ENCODE assay signal across 15 cellular contexts in the genomic region with DNA sequence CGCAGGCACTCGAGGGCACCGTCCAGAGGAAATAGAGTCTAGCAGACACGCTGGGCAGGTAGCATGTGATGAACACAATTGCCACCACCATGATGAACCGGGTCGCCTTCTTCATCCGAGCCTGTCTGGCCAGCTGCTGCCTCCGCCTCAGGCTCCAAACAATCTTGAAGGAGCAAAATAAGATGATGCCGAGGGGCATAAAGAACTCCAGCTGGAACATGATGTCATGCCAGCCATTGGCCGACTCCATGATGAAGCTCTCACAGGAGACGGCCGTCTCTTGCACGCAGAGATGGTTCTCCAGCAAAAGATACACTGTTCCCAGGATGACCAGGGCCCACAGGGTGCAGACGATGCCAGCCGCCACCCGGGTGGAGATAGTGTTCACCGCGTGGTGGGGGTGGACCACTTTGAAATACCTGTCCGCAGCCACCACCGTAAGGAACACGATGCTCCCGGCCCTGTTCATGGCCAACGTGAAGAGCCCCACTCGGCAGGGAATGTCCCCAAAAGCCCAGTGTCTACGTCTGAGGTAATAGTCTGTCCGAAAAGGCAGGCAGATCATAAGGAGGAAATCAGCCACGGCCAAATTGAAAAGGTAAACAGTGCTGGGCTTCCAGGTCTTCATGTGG. TPM values are rescaled to one million over a fixed set of nuclear protein-coding genes. Genes with fewer than 3 reads are reported as not detected.
DNase-seq lines count a peak whose midpoint lies in the region; ATAC-seq and TF ChIP-seq lines count a peak whose summit lies in the region.
"Had no signal": no experiment of that assay in that cellular context is flagged by ENCODE, and none has a peak within 500 bp of the region (broad histone marks: within the 10 kb centered on the region; RNA-seq: fewer than 3 reads in every experiment).

No MANE protein-coding gene starts in this region.

- no peaks in the 10 kb centered on the region for H3K9me3 ChIP-seq in aorta (ENCODE audit: control insufficient read depth, low read length)
- H3K9me3 ChIP-seq: heart right ventricle had no signal

- H3K4me1 ChIP-seq in aorta (ENCODE audit: control insufficient read depth in 1 of 2, insufficient read depth in 2 of 2, low read length in 2 of 2) = no peaks in the 10 kb centered on the region

- H3K27me3 Mint-ChIP-seq in T-helper 1 cell treated with Interleukin-12 subunit alpha and Interleukin-12 subunit beta and Interleukin-4 antibody, amounts not matched to agents 30 μg/mL and 1 μg/mL, for 36 hours (ENCODE audit: low read depth) = no peaks in the 10 kb centered on the region
- no peaks in the 10 kb centered on the region for H3K27me3 Mint-ChIP-seq in activated naive CD8-positive, alpha-beta T cell treated with anti-CD3 and anti-CD28 coated beads, Interleukin-2, amount 50 U/mL, for 24 hours
- peaks cover 17% of the 10 kb centered on the region for H3K27me3 Mint-ChIP-seq in nephron progenitor cell (ENCODE audit: low read depth, poor library complexity)

- no peak for TF ChIP-seq CTCF in nephron progenitor cell (IDR thresholded peaks at IDR 0.05)

- peaks cover 5% of the 10 kb centered on the region for H3K36me3 Mint-ChIP-seq in T-helper 1 cell treated with Interleukin-12 subunit alpha and Interleukin-12 subunit beta and Interleukin-4 antibody, amounts not matched to agents 30 μg/mL and 1 μg/mL, for 36 hours (ENCODE audit: low read depth)
- H3K36me3 Mint-ChIP-seq in activated naive CD8-positive, alpha-beta T cell treated with anti-CD3 and anti-CD28 coated beads, Interleukin-2, amount 50 U/mL, for 24 hours (ENCODE audit: low read depth) = peaks cover 3% of the 10 kb centered on the region
- H3K36me3 Mint-ChIP-seq in nephron progenitor cell (ENCODE audit: low read depth) = no peaks in the 10 kb centered on the region

- no peaks in the 10 kb centered on the region for H3K36me3 ChIP-seq in aorta (ENCODE audit: control insufficient read depth in 1 of 2, insufficient read depth in 2 of 2, low read length in 1 of 2)
- H3K36me3 ChIP-seq: heart right ventricle had no signal

- no peak for ATAC-seq in activated naive CD8-positive, alpha-beta T cell treated with anti-CD3 and anti-CD28 coated beads, Interleukin-2, amount 50 U/mL, for 24 hours
- ATAC-seq in aorta (ENCODE audit: low FRiP score) (no peak), GM18868 (IDR thresholded peaks at IDR 0.05; ENCODE audit: unreplicated experiment) (no peak)
- ATAC-seq: esophagus mucosa had no signal

- H3K4me3 ChIP-seq in Jurkat, Clone E6-1 (ENCODE audit: low read length) = peak overlapping the region; percentile 22
- H3K4me3 ChIP-seq in aorta (ENCODE audit: low read length in 2 of 2) = no peak overlapping the region

- H3K4me1 Mint-ChIP-seq in T-helper 1 cell treated with Interleukin-12 subunit alpha and Interleukin-12 subunit beta and Interleukin-4 antibody, amounts not matched to agents 30 μg/mL and 1 μg/mL, for 36 hours (ENCODE audit: low read depth) = peaks cover 71% of the 10 kb centered on the region
- peaks cover 76% of the 10 kb centered on the region for H3K4me1 Mint-ChIP-seq in activated naive CD8-positive, alpha-beta T cell treated with anti-CD3 and anti-CD28 coated beads, Interleukin-2, amount 50 U/mL, for 24 hours
- peaks cover 35% of the 10 kb centered on the region for H3K4me1 Mint-ChIP-seq in nephron progenitor cell

- intact Hi-C loops in aorta (cut with DNase I) = no loop called here

- H3K27ac Mint-ChIP-seq in T-helper 1 cell treated with Interleukin-12 subunit alpha and Interleukin-12 subunit beta and Interleukin-4 antibody, amounts not matched to agents 30 μg/mL and 1 μg/mL, for 36 hours = peak overlapping the region; percentile 88
- H3K27ac Mint-ChIP-seq in activated naive CD8-positive, alpha-beta T cell treated with anti-CD3 and anti-CD28 coated beads, Interleukin-2, amount 50 U/mL, for 24 hours = peak overlapping the region; percentile 41
- peak overlapping the region; percentile 33 for H3K27ac Mint-ChIP-seq in nephron progenitor cell

- H3K4me3 Mint-ChIP-seq in T-helper 1 cell treated with Interleukin-12 subunit alpha and Interleukin-12 subunit beta and Interleukin-4 antibody, amounts not matched to agents 30 μg/mL and 1 μg/mL, for 36 hours = peak overlapping the region; percentile 73
- H3K4me3 Mint-ChIP-seq in activated naive CD8-positive, alpha-beta T cell treated with anti-CD3 and anti-CD28 coated beads, Interleukin-2, amount 50 U/mL, for 24 hours = peak overlapping the region; percentile 26
- H3K4me3 Mint-ChIP-seq in nephron progenitor cell = no peak overlapping the region

- no peaks in the 10 kb centered on the region for H3K27me3 ChIP-seq in aorta (ENCODE audit: control insufficient read depth in 1 of 2, insufficient read depth in 2 of 2, low read length in 1 of 2)

- 90 to 91% methylated on average over 27 of the region's 27 CpGs for WGBS in aorta, 2 donors

- H3K27ac ChIP-seq in aorta (ENCODE audit: low read depth in 1 of 2, low read length in 2 of 2) = no peak overlapping the region
- H3K27ac ChIP-seq: heart right ventricle had no signal

- H3K9me3 Mint-ChIP-seq in T-helper 1 cell treated with Interleukin-12 subunit alpha and Interleukin-12 subunit beta and Interleukin-4 antibody, amounts not matched to agents 30 μg/mL and 1 μg/mL, for 36 hours = no peaks in the 10 kb centered on the region
- H3K9me3 Mint-ChIP-seq in activated naive CD8-positive, alpha-beta T cell treated with anti-CD3 and anti-CD28 coated beads, Interleukin-2, amount 50 U/mL, for 24 hours = peaks cover 6% of the 10 kb centered on the region
- H3K9me3 Mint-ChIP-seq in nephron progenitor cell = no peaks in the 10 kb centered on the region

- DNase-seq in T-helper 1 cell = no peak
- DNase-seq in Jurkat, Clone E6-1 (ENCODE audit: low read depth, low spot score) = no peak
- DNase-seq in activated naive CD8-positive, alpha-beta T cell treated with anti-CD3 and anti-CD28 coated beads, Interleukin-2, amount 50 U/mL, for 24 hours = no peak
- no peak for DNase-seq in nephron progenitor cell
- DNase-seq in NCI-H1930 (lab: John Stamatoyannopoulos, UW) = no peak
- DNase-seq in aorta = no peak
- DNase-seq: cortex of kidney, GF-D8, heart right ventricle, NCI-H187 had no signal

RNA-seq across cellular contexts. Expression of gene HCAR1, which starts 0.9 kb away (rescaled TPM):
- not detected for polyA plus RNA-seq in Jurkat, Clone E6-1 (2012; ENCODE audit: insufficient read depth, insufficient read length)
- total RNA-seq in aorta = under 1 TPM; 0.13 to 0.33 TPM
- not detected for polyA plus RNA-seq in aorta

RNA-seq across cellular contexts. Expression of gene HCAR3, which starts 13.1 kb away (rescaled TPM):
- polyA plus RNA-seq in Jurkat, Clone E6-1 (2012; ENCODE audit: insufficient read depth, insufficient read length) = not detected
- total RNA-seq in aorta = 1 to 10 TPM in 1 of 2 donors, under 1 TPM in 1; 0.29 to 1.2 TPM
- not detected for polyA plus RNA-seq in aorta
- total RNA-seq: pulmonary artery endothelial cell, RPMI7951 had no signal

RNA-seq across cellular contexts. Expression of gene DENR, which starts 22.9 kb away (rescaled TPM):
- 68.3 TPM for polyA plus RNA-seq in Jurkat, Clone E6-1 (2012; ENCODE audit: insufficient read depth, insufficient read length)
- 10 to 100 TPM; 27.0 to 37.1 TPM for total RNA-seq in aorta
- polyA plus RNA-seq in aorta = 10 to 100 TPM; 28.1 to 31.7 TPM

RNA-seq across cellular contexts. Expression of gene HCAR2, which starts 26.5 kb away (rescaled TPM):
- polyA plus RNA-seq in Jurkat, Clone E6-1 (2012; ENCODE audit: insufficient read depth, insufficient read length) = not detected
- under 1 TPM; 0.29 to 0.51 TPM for total RNA-seq in aorta
- polyA plus RNA-seq in aorta = not detected
- total RNA-seq: pulmonary artery endothelial cell, RPMI7951 had no signal

RNA-seq across cellular contexts. Expression of gene CCDC62, which starts 44.7 kb away (rescaled TPM):
- 1.7 TPM for polyA plus RNA-seq in Jurkat, Clone E6-1 (2012; ENCODE audit: insufficient read depth, insufficient read length)
- 1 to 10 TPM in 1 of 2 donors, under 1 TPM in 1; 0.55 to 2.5 TPM for total RNA-seq in aorta
- not detected for polyA plus RNA-seq in aorta

Comparison
In these comparisons a context has a peak if more than half of its experiments do, and no peak if none do; other contexts are left out.
1. H3K27ac Mint-ChIP-seq: peak in every context shown above with its lines; median percentile 88 in T-helper 1 cell treated with Interleukin-12 subunit alpha and Interleukin-12 subunit beta and Interleukin-4 antibody, amounts not matched to agents 30 μg/mL and 1 μg/mL, for 36 hours; 41 in activated naive CD8-positive, alpha-beta T cell treated with anti-CD3 and anti-CD28 coated beads, Interleukin-2, amount 50 U/mL, for 24 hours; 33 in nephron progenitor cell.